ENCODE assay signal across 9 cellular contexts in genomic region chr10:49115015-49115795, GRCh38. TPM values are rescaled to one million over a fixed set of nuclear protein-coding genes. Genes with fewer than 3 reads are reported as not detected.
DNase-seq lines count a peak whose midpoint lies in the region; ATAC-seq and TF ChIP-seq lines count a peak whose summit lies in the region.
"Had no signal": no experiment of that assay in that cellular context is flagged by ENCODE, and none has a peak within 500 bp of the region (broad histone marks: within the 10 kb centered on the region; RNA-seq: fewer than 3 reads in every experiment).

A gene with protein sequence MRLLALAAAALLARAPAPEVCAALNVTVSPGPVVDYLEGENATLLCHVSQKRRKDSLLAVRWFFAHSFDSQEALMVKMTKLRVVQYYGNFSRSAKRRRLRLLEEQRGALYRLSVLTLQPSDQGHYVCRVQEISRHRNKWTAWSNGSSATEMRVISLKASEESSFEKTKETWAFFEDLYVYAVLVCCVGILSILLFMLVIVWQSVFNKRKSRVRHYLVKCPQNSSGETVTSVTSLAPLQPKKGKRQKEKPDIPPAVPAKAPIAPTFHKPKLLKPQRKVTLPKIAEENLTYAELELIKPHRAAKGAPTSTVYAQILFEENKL (minus strand): TSS chr10:49115522. CDS start chr10:49115485, 37 bp downstream.

- no peaks in the 10 kb centered on the region for H3K9me3 ChIP-seq in naive thymus-derived CD4-positive, alpha-beta T cell (ENCODE audit: control insufficient read depth in 2 of 3, low read length in 3 of 3)

- H3K36me3 ChIP-seq in naive thymus-derived CD4-positive, alpha-beta T cell (ENCODE audit: control insufficient read depth in 2 of 3, insufficient read depth in 3 of 3, low read length in 3 of 3) = no peaks in the 10 kb centered on the region

- H3K4me1 Mint-ChIP-seq in naive thymus-derived CD4-positive, alpha-beta T cell = peaks cover 0 to 7% (median 5%) of the 10 kb centered on the region in 7 donors

- DNase-seq in fibroblast of the aortic adventitia (ENCODE audit: low read depth) (peak; percentile 61), DMS153 (lab: John Stamatoyannopoulos, UW) (no peak)
- DNase-seq in naive thymus-derived CD4-positive, alpha-beta T cell = peak in 1 of 9 donors; percentile 25

- peaks cover 0 to 1% (median 0%) of the 10 kb centered on the region in 5 donors for H3K36me3 Mint-ChIP-seq in naive thymus-derived CD4-positive, alpha-beta T cell

- H3K27ac Mint-ChIP-seq in naive thymus-derived CD4-positive, alpha-beta T cell = no peak within 1 kb of the TSS

- H3K4me3 Mint-ChIP-seq in naive thymus-derived CD4-positive, alpha-beta T cell = peak within 1 kb of the TSS in 5 of 10 donors; percentile 7 to 55 (median 25)

- peak within 1 kb of the TSS; percentile 42; the same call in 1 of the 2 replicates for H3K27ac ChIP-seq in VCaP
- H3K27ac ChIP-seq in naive thymus-derived CD4-positive, alpha-beta T cell (ENCODE audit: low read depth, low read length) = no peak within 1 kb of the TSS

- POLR2A ChIA-PET in naive thymus-derived CD4-positive, alpha-beta T cell (lab: Charles Lee) = no interaction called here

- H3K4me1 ChIP-seq in naive thymus-derived CD4-positive, alpha-beta T cell (ENCODE audit: control insufficient read depth in 2 of 2, insufficient read depth in 2 of 2, low read length in 2 of 2) = no peaks in the 10 kb centered on the region

- TF ChIP-seq CTCF in VCaP (conservative IDR thresholded peaks at IDR 0.05) (peak; percentile 52), fibroblast of the aortic adventitia (IDR thresholded peaks at IDR 0.05; ENCODE audit: insufficient read depth, low read length) (no peak)

- H3K9me3 Mint-ChIP-seq in naive thymus-derived CD4-positive, alpha-beta T cell = no peaks in the 10 kb centered on the region

- CTCF ChIA-PET in naive thymus-derived CD4-positive, alpha-beta T cell (lab: Charles Lee) = no interaction called here

- peaks cover 0 to 4% of the 10 kb centered on the region in 2 donors for H3K27me3 ChIP-seq in naive thymus-derived CD4-positive, alpha-beta T cell (ENCODE audit: control insufficient read depth in 2 of 2, insufficient read depth in 2 of 2, low read length in 2 of 2)

- intact Hi-C loops in naive thymus-derived CD4-positive, alpha-beta T cell (cut with micrococcal nuclease) = no loop called here

- peak within 1 kb of the TSS; percentile 75 for H3K4me3 ChIP-seq in fibroblast of the aortic adventitia (ENCODE audit: low read depth, low read length)
- H3K4me3 ChIP-seq in naive thymus-derived CD4-positive, alpha-beta T cell (ENCODE audit: low read length) = no peak within 1 kb of the TSS

- peaks cover 18 to 58% (median 28%) of the 10 kb centered on the region in 5 donors for H3K27me3 Mint-ChIP-seq in naive thymus-derived CD4-positive, alpha-beta T cell

- ATAC-seq in GM19463 (IDR thresholded peaks at IDR 0.05; ENCODE audit: unreplicated experiment) = peak; percentile 69
- ATAC-seq in naive thymus-derived CD4-positive, alpha-beta T cell = peak; percentile 44
- no peak for ATAC-seq in GM19023 (IDR thresholded peaks at IDR 0.05; ENCODE audit: unreplicated experiment)
- no peak for ATAC-seq in GM18868 (IDR thresholded peaks at IDR 0.05; ENCODE audit: unreplicated experiment)
- no peak for ATAC-seq in GM18907 (IDR thresholded peaks at IDR 0.05; ENCODE audit: unreplicated experiment)

RNA-seq across cellular contexts. Expression of the gene that starts here (rescaled TPM):
- total RNA-seq in fibroblast of the aortic adventitia (ENCODE audit: low replicate concordance) = 4.7 and 6.5 TPM in 2 replicates
- under 1 TPM in 1 of 5 experiments, not detected in 4; 0.12 TPM for total RNA-seq in naive thymus-derived CD4-positive, alpha-beta T cell
- polyA plus RNA-seq in naive thymus-derived CD4-positive, alpha-beta T cell = not detected
- total RNA-seq: SK-MEL-5 had no signal

Comparison
In these comparisons a context has a peak if more than half of its experiments do, and no peak if none do; other contexts are left out.
1. Peak in ATAC-seq in naive thymus-derived CD4-positive, alpha-beta T cell; RNA of the gene not detected or under 1 TPM.